ENCODE assay signal across 24 cellular contexts in the genomic region with DNA sequence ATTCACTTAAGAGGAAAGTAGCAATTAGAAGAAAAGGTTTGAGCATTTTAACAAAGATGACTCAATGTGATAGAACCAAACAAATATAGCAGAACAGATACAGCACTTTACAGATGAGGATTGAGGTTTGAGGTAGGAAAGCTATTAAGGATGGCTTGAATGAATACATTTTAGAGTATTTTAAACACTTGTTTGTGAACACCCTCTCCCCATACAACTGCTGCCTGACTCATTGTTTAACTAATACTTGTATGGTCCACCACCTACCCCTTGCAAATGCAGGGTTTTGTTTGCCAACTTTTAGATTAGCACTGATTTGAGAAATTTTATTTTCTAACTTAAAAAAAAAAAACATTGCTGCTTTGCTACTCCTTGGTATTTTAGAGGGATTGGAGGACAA.
"Had no signal": no experiment of that assay in that cellular context is flagged by ENCODE, and none has a peak within 500 bp of the region (broad histone marks: within the 10 kb centered on the region; RNA-seq: fewer than 3 reads in every experiment).

No MANE protein-coding gene starts in this region.

- H3K9me3 ChIP-seq: colonic mucosa, esophagus muscularis mucosa, esophagus squamous epithelium, gastrocnemius medialis, gastroesophageal sphincter had no signal

- H3K4me3 ChIP-seq: colonic mucosa, coronary artery, dorsolateral prefrontal cortex, esophagus muscularis mucosa, esophagus squamous epithelium, gastrocnemius medialis, gastroesophageal sphincter, heart left ventricle, heart right ventricle, hepatocyte had no signal

- H3K36me3 ChIP-seq: colonic mucosa, esophagus muscularis mucosa, esophagus squamous epithelium, gastrocnemius medialis, gastroesophageal sphincter, heart left ventricle, heart right ventricle had no signal

- H3K79me2 ChIP-seq: hepatocyte had no signal

- H3K27me3 ChIP-seq: colonic mucosa, esophagus muscularis mucosa, esophagus squamous epithelium, foreskin keratinocyte, gastrocnemius medialis, gastroesophageal sphincter, heart left ventricle, heart right ventricle, hepatocyte had no signal

- H2AFZ ChIP-seq: hepatocyte had no signal

- H3K4me1 ChIP-seq: colonic mucosa, esophagus muscularis mucosa, esophagus squamous epithelium, foreskin keratinocyte, gastrocnemius medialis, gastroesophageal sphincter, heart left ventricle, heart right ventricle had no signal

- ATAC-seq: effector memory CD8-positive, alpha-beta T cell; esophagus mucosa; foreskin keratinocyte; gastrocnemius medialis; gastroesophageal sphincter; heart left ventricle; heart right ventricle had no signal

- H3K27ac ChIP-seq: colonic mucosa, coronary artery, dorsolateral prefrontal cortex, epithelial cell of prostate, esophagus muscularis mucosa, esophagus squamous epithelium, foreskin keratinocyte, gastrocnemius medialis, gastroesophageal sphincter, heart left ventricle, heart right ventricle, hepatocyte had no signal

- DNase-seq: colonic mucosa; cortex of kidney; dermis blood vessel endothelial cell; dorsolateral prefrontal cortex; effector CD4-positive, alpha-beta T cell; effector CD8-positive, alpha-beta T cell; effector memory CD4-positive, alpha-beta T cell; effector memory CD8-positive, alpha-beta T cell; endodermal cell; erythroblast; esophagus squamous epithelium; foreskin keratinocyte; foreskin melanocyte; gastrocnemius medialis; glutamatergic neuron; head of caudate nucleus; heart left ventricle; heart right ventricle had no signal

- H3K4me2 ChIP-seq: hepatocyte had no signal
